Comparison of ENCODE assay signal across 32 cellular contexts in genomic region chr14:60363275-60363674, GRCh38.
"Had no signal": no experiment of that assay in that cellular context is flagged by ENCODE, and none has a peak within 500 bp of the region (broad histone marks: within the 10 kb centered on the region; RNA-seq: fewer than 3 reads in every experiment).

No MANE protein-coding gene starts in this region.

- DNase-seq: Karpas-422, MG63, MV-4-11, NCI-H1092, NCI-H1105, NCI-H1417 treated with DMSO at 0.1 percent for 48 hours, NCI-H1436 treated with DMSO at 0.1 percent for 48 hours, NCI-H187, NCI-H1930, NCI-H2029 treated with DMSO at 0.1 percent for 48 hours, NCI-H2081 treated with DMSO at 0.1 percent for 48 hours, NCI-H2107, NCI-H2171, NCI-H226, NCI-H446 treated with DMSO at 0.1 percent for 48 hours, NCI-H510A, NCI-H524, NCI-H526, NCI-H69, NCI-H748 treated with DMSO at 0.1 percent for 48 hours, NCI-H82, SHP77, SIG-M5, SJCRH30, T-cell had no signal

- H3K27ac Mint-ChIP-seq: T-cell had no signal

- H3K4me3 Mint-ChIP-seq: T-cell had no signal

- FAIRE-seq: RCC 7860 had no signal

- H3K27ac ChIP-seq: KMS-11, RWPE1, SJCRH30, SK-N-MC had no signal

- H3K9me3 ChIP-seq: MG63, SJCRH30 had no signal

- H3K36me3 Mint-ChIP-seq: T-cell had no signal

- H3K4me1 ChIP-seq: SJCRH30 had no signal

- H3K4me1 Mint-ChIP-seq: T-cell had no signal

- H3K36me3 ChIP-seq: MG63, SJCRH30 had no signal

- H3K9me3 Mint-ChIP-seq: T-cell had no signal

- H3K4me2 ChIP-seq: KMS-11 had no signal

- ATAC-seq: Panc1, Right ventricle myocardium inferior, SK-N-SH treated with all-trans-retinoic acid at 6 μM for 48 hours, T-cell had no signal

- H3K9ac ChIP-seq: KMS-11 had no signal

- H3K27me3 ChIP-seq: MG63, SJCRH30 had no signal

- H3K4me3 ChIP-seq: MG63, SJCRH30, SK-N-MC had no signal
